ENCODE assay signal across 8 cellular contexts in the genomic region with DNA sequence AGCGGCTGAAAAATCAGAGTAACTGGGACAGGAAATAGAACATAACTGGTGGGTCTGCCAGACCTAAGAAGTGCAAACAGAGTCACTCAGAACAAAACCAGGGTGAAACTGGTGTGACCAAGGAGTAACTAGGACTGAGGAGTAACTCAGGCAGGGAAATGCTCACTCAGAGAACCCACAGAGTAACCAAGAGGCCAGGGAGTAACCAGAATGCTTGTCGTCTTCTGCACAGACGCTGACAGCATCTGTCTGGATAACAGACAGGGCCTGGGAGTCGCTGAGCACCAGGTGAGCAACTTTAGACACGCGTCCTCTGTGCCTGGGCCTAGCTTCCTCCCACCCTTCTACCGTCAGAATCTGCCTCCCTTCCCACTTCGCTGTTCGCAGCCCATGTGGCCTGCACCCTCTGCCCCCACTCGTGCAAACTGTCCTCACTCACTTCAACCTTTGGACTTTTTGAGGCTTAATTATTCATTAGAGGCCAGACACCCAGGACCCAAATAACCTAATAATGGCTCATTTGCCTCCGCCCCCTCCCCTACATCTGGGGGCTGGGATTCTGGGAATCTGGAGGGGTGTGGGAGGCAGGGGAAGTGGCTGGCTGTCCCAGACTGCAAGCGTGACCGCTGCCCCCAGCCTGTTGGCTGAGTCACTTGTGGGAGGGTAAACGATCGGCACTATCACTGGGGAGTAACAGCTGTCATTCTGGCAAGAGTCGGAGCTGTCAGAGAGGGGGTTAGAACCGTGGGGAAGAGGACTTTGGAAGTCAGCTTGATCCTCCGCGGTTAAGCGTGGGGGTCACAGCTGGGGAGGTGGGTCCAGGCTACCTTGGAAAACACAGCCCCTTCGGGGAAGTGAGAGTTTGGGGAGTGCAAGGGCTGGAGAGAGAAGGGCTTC. TPM values are rescaled to one million over a fixed set of nuclear protein-coding genes. Genes with fewer than 3 reads are reported as not detected.
DNase-seq lines count a peak whose midpoint lies in the region; ATAC-seq and TF ChIP-seq lines count a peak whose summit lies in the region.

No MANE protein-coding gene starts in this region.

- H3K27ac ChIP-seq in 22Rv1: peak overlapping the region; percentile 82

- no peaks in the 10 kb centered on the region for H3K9me3 ChIP-seq in NT2/D1 (ENCODE audit: insufficient read depth, low read length)

- peaks cover 19% of the 10 kb centered on the region for H3K27me3 Mint-ChIP-seq in glutamatergic neuron (ENCODE audit: unreplicated experiment)

- H3K4me1 ChIP-seq in NT2/D1 (ENCODE audit: insufficient read depth, insufficient read length): peaks cover 28% of the 10 kb centered on the region

- peak; percentile 95 for ATAC-seq in GM18517 (IDR thresholded peaks at IDR 0.05; ENCODE audit: unreplicated experiment)
- ATAC-seq in HG02973 (IDR thresholded peaks at IDR 0.05; ENCODE audit: unreplicated experiment): peak; percentile 82

- peak overlapping the region; percentile 80 for H3K27ac Mint-ChIP-seq in glutamatergic neuron (ENCODE audit: unreplicated experiment)

- no peaks in the 10 kb centered on the region for H3K36me3 ChIP-seq in NT2/D1 (ENCODE audit: insufficient read depth, insufficient read length, low read length)

- DNase-seq in NT2/D1 (ENCODE audit: low read depth, low spot score) (no peak), activated T-helper 1 cell treated with Interleukin-2 at 50 U/mL for 16 hours (ENCODE audit: low read depth) (peak; percentile 40), glutamatergic neuron (peak; percentile 49), retina (peak; percentile 19), occipital lobe (lab: John Stamatoyannopoulos, UW) (no peak)

- TF ChIP-seq CTCF in 22Rv1 (IDR thresholded peaks at IDR 0.05) (no peak), glutamatergic neuron (IDR thresholded peaks at IDR 0.05; ENCODE audit: partially characterized antibody, unreplicated experiment) (no peak)

- H3K4me3 ChIP-seq in NT2/D1 (ENCODE audit: insufficient read length, low read depth): peak overlapping the region; percentile 36

- peaks cover 21% of the 10 kb centered on the region for H3K27me3 ChIP-seq in NT2/D1 (ENCODE audit: insufficient read depth, insufficient read length)

- H3K4me3 Mint-ChIP-seq in glutamatergic neuron (ENCODE audit: unreplicated experiment): peak overlapping the region; percentile 77

- no peaks in the 10 kb centered on the region for H3K36me3 Mint-ChIP-seq in glutamatergic neuron (ENCODE audit: unreplicated experiment)

- peak overlapping the region; percentile 46 for H3K9ac ChIP-seq in NT2/D1 (ENCODE audit: insufficient read length, low read depth)

- peaks cover 19% of the 10 kb centered on the region for H3K4me1 Mint-ChIP-seq in glutamatergic neuron (ENCODE audit: low read depth, unreplicated experiment)

- peaks cover 16% of the 10 kb centered on the region for H3K9me3 Mint-ChIP-seq in glutamatergic neuron (ENCODE audit: unreplicated experiment)

RNA-seq across cellular contexts. Expression of a gene that starts 0.6 kb away (rescaled TPM):
- total RNA-seq in glutamatergic neuron (ENCODE audit: unreplicated experiment) (2.9 TPM), occipital lobe (not detected)

RNA-seq across cellular contexts. Expression of a gene that starts 27.0 kb away (rescaled TPM):
- total RNA-seq in glutamatergic neuron (ENCODE audit: unreplicated experiment): 25.6 TPM
- 13.9 TPM for total RNA-seq in occipital lobe

RNA-seq across cellular contexts. Expression of a gene that starts 44.4 kb away (rescaled TPM):
- not detected for total RNA-seq in glutamatergic neuron (ENCODE audit: unreplicated experiment)
- not detected for total RNA-seq in occipital lobe

Comparison
In these comparisons a context has a peak if more than half of its experiments do, and no peak if none do; other contexts are left out.
1. DNase-seq: peak in activated T-helper 1 cell treated with Interleukin-2 at 50 U/mL for 16 hours (single experiment), glutamatergic neuron (single experiment) and retina (single experiment); none in NT2/D1 (single experiment) and occipital lobe (single experiment).